10 cellular contexts compared by ENCODE assay signal in the genomic region with DNA sequence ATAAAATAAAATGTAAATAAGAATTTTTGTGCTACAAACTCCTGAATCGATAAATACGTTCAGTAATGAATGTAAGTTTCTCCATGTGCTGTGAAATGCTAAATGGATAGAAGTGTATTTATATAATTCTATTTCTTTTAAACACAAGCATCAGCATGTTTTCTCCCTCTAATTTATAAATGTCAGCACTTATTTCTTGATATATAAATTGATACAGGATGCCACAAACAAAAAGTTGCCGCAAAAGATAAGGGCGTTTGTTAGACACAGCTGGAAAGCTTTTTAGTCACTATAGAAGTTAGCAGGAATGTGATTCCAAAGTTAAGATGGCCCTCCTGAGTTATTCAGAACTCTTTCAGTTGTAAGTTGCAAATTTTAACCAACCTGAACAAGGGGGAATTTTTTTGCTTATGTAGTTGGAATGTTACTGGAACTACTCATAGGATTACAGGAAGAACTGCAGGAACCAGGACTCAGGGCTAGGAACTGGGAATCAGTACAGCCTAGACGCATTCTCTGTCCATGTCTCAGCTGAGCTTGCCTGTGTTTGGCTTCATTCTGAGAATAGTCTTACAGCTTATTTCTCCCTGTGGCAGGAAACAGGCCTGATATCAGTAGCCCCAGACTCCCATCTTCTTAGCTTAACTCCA.
A peak's percentile ranks its signal among the peaks of the same experiment; 100 is the strongest.
DNase-seq lines count a peak whose midpoint lies in the region; ATAC-seq and TF ChIP-seq lines count a peak whose summit lies in the region.
"Had no signal": no experiment of that assay in that cellular context is flagged by ENCODE, and none has a peak within 500 bp of the region (broad histone marks: within the 10 kb centered on the region; RNA-seq: fewer than 3 reads in every experiment).

No MANE protein-coding gene starts in this region.

- DNase-seq in AG09309 (ENCODE audit: low read depth) (peak; percentile 68), SK-N-SH (no peak), fibroblast of the aortic adventitia (ENCODE audit: low read depth) (peak; percentile 97), osteocyte (ENCODE audit: extremely low spot score, unreplicated experiment) (no peak), posterior vena cava (ENCODE audit: low spot score) (no peak)
- no peak for DNase-seq in stimulated activated naive CD4-positive, alpha-beta T cell (lab: John Stamatoyannopoulos, UW)
- DNase-seq: activated T-cell treated with anti-CD3 and anti-CD28 coated beads, Interleukin-2, amount 50 U/mL, for 1 hour; PC-9 had no signal

- no peak for TF ChIP-seq CTCF in AG09309 (IDR thresholded peaks at IDR 0.05; ENCODE audit: control insufficient read depth, insufficient read depth, low read depth, low read length, missing control alignments)
- TF ChIP-seq CTCF in SK-N-SH (IDR thresholded peaks at IDR 0.05): no peak
- no peak for TF ChIP-seq CTCF in fibroblast of the aortic adventitia (IDR thresholded peaks at IDR 0.05; ENCODE audit: insufficient read depth, low read length)
- TF ChIP-seq CTCF in osteocyte (IDR thresholded peaks at IDR 0.05): no peak

- H3K4me1 ChIP-seq in SK-N-SH (ENCODE audit: control insufficient read depth in 1 of 2, insufficient read depth in 2 of 2, low read depth in 1 of 2, low read length in 1 of 2): peaks cover 10 to 31% of the 10 kb centered on the region in 2 experiments

- no peaks in the 10 kb centered on the region for H3K27me3 ChIP-seq in SK-N-SH (ENCODE audit: insufficient read depth)

- CTCF ChIA-PET in SK-N-SH (lab: Yijun Ruan, JAX): interaction anchor here (1.2 to 1.3 kb wide), 2 partner anchors 8 to 11 kb away, joined by 3 to 6 read pairs; no protein-coding TSS in a partner anchor

- intact Hi-C loops in posterior vena cava (cut with DNase I): no loop called here

- no peaks in the 10 kb centered on the region for H3K9me3 Mint-ChIP-seq in osteocyte (ENCODE audit: unreplicated experiment)

- H3K27me3 Mint-ChIP-seq in osteocyte (ENCODE audit: unreplicated experiment): no peaks in the 10 kb centered on the region

- no peaks in the 10 kb centered on the region for H3K36me3 ChIP-seq in SK-N-SH (replicated peaks in 1 of 2; ENCODE audit: control insufficient read depth in 1 of 2, insufficient read depth in 2 of 2, low read length in 1 of 2)

- ATAC-seq in HG02571 (IDR thresholded peaks at IDR 0.05; ENCODE audit: unreplicated experiment): no peak
- no peak for ATAC-seq in GM21381 (IDR thresholded peaks at IDR 0.05; ENCODE audit: unreplicated experiment)

- no peaks in the 10 kb centered on the region for H3K9me2 ChIP-seq in SK-N-SH

- H3K27ac ChIP-seq in SK-N-SH (ENCODE audit: low read depth in 2 of 2, low read length in 1 of 2): peak overlapping the region; percentile 76 to 93

- WGBS in SK-N-SH (ENCODE audit: low lambda C conversion rate): 46% methylated on average over 5 of the region's 5 CpGs

- H3K27ac Mint-ChIP-seq in osteocyte (ENCODE audit: unreplicated experiment): peak overlapping the region; percentile 85

- POLR2A ChIA-PET in SK-N-SH (lab: Yijun Ruan, JAX): no interaction called here

- H3K4me1 Mint-ChIP-seq in osteocyte (ENCODE audit: unreplicated experiment): peaks cover 52% of the 10 kb centered on the region

- no peak overlapping the region for H3K4me3 Mint-ChIP-seq in osteocyte (ENCODE audit: unreplicated experiment)

- peaks cover 23% of the 10 kb centered on the region for H3F3A ChIP-seq in SK-N-SH (replicated peaks; ENCODE audit: insufficient read depth)

- H3K36me3 Mint-ChIP-seq in osteocyte (ENCODE audit: unreplicated experiment): no peaks in the 10 kb centered on the region

- peak in 1 of 2 experiments; percentile 41; a peak in 1 of 4 replicates for TF ChIP-seq EP300 in SK-N-SH (IDR thresholded peaks at IDR 0.05; ENCODE audit: borderline replicate concordance in 1 of 2, low read depth in 1 of 2, low read length in 1 of 2)

- H3K4me3 ChIP-seq in AG09309 (ENCODE audit: control insufficient read depth, low read depth, low read length) (no peak overlapping the region), SK-N-SH (ENCODE audit: low read depth in 2 of 2, low read length in 1 of 2) (no peak overlapping the region; a peak in 1 of 4 replicates), fibroblast of the aortic adventitia (ENCODE audit: low read depth, low read length) (no peak overlapping the region)
- H3K4me3 ChIP-seq: PC-9 had no signal

- peak overlapping the region; percentile 47; the same call in 1 of the 2 replicates for H3K9ac ChIP-seq in SK-N-SH

- TF ChIP-seq RAD21 in SK-N-SH (IDR thresholded peaks at IDR 0.05; ENCODE audit: low read length): no peak

- H3K79me2 ChIP-seq in SK-N-SH (ENCODE audit: insufficient read depth): no peaks in the 10 kb centered on the region

- 0 out of 2 replicates have a peak overlapping the region, but pooled peaks have one; percentile 7 for H2AFZ ChIP-seq in SK-N-SH (ENCODE audit: low read depth)
- H2AFZ ChIP-seq: PC-9 had no signal

- peak overlapping the region; percentile 63 for H3K4me2 ChIP-seq in SK-N-SH

- no peaks in the 10 kb centered on the region for H4K20me1 ChIP-seq in SK-N-SH (ENCODE audit: insufficient read depth)

- no peaks in the 10 kb centered on the region for H3K9me3 ChIP-seq in SK-N-SH

TF ChIP-seq in SK-N-SH, 30 proteins besides CTCF, POLR2A, EP300 and RAD21:
- no peak for TF ChIP-seq GABPA (IDR thresholded peaks at IDR 0.05; ENCODE audit: low read depth)
- TF ChIP-seq SIN3A (IDR thresholded peaks at IDR 0.05; ENCODE audit: borderline replicate concordance, low read depth, low read length): no peak; the same call in 1 of the 2 replicates
- TF ChIP-seq NFIC (IDR thresholded peaks at IDR 0.05; ENCODE audit: borderline replicate concordance): peak; percentile 19; the same call in 1 of the 2 replicates
- TF ChIP-seq JUND (IDR thresholded peaks at IDR 0.05): 0 out of 2 replicates have a peak, but pooled peaks have one; percentile 7
- TF ChIP-seq FOSL2 (IDR thresholded peaks at IDR 0.05; ENCODE audit: borderline replicate concordance, low read depth): peak; percentile 36; the same call in 1 of the 2 replicates
- no peak for TF ChIP-seq NRF1 (IDR thresholded peaks at IDR 0.05; ENCODE audit: low read depth, low read length)
- TF ChIP-seq, protein P1, sequence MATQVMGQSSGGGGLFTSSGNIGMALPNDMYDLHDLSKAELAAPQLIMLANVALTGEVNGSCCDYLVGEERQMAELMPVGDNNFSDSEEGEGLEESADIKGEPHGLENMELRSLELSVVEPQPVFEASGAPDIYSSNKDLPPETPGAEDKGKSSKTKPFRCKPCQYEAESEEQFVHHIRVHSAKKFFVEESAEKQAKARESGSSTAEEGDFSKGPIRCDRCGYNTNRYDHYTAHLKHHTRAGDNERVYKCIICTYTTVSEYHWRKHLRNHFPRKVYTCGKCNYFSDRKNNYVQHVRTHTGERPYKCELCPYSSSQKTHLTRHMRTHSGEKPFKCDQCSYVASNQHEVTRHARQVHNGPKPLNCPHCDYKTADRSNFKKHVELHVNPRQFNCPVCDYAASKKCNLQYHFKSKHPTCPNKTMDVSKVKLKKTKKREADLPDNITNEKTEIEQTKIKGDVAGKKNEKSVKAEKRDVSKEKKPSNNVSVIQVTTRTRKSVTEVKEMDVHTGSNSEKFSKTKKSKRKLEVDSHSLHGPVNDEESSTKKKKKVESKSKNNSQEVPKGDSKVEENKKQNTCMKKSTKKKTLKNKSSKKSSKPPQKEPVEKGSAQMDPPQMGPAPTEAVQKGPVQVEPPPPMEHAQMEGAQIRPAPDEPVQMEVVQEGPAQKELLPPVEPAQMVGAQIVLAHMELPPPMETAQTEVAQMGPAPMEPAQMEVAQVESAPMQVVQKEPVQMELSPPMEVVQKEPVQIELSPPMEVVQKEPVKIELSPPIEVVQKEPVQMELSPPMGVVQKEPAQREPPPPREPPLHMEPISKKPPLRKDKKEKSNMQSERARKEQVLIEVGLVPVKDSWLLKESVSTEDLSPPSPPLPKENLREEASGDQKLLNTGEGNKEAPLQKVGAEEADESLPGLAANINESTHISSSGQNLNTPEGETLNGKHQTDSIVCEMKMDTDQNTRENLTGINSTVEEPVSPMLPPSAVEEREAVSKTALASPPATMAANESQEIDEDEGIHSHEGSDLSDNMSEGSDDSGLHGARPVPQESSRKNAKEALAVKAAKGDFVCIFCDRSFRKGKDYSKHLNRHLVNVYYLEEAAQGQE (IDR thresholded peaks at IDR 0.05; ENCODE audit: low read depth, low read length): 0 out of 2 replicates have a peak, but pooled peaks have one; percentile 18
- TF ChIP-seq FOXM1 (IDR thresholded peaks at IDR 0.05; ENCODE audit: low read depth): no peak
- no peak for TF ChIP-seq SMC3 (IDR thresholded peaks at IDR 0.05; ENCODE audit: low read depth, low read length)
- peak; percentile 15; the same call in 1 of the 2 replicates for TF ChIP-seq YY1 (IDR thresholded peaks at IDR 0.05; ENCODE audit: low read depth)
- TF ChIP-seq RCOR1 (IDR thresholded peaks at IDR 0.05; ENCODE audit: low read length): no peak
- no peak for TF ChIP-seq POLR2AphosphoS5 (IDR thresholded peaks at IDR 0.05; ENCODE audit: low read depth, low read length)
- no peak for TF ChIP-seq RXRA (IDR thresholded peaks at IDR 0.05; ENCODE audit: borderline replicate concordance, low read depth)
- no peak for TF ChIP-seq RFX5 (IDR thresholded peaks at IDR 0.05; ENCODE audit: low read length)
- peak; percentile 54 for TF ChIP-seq TCF12 (IDR thresholded peaks at IDR 0.05)
- TF ChIP-seq CHD2 (IDR thresholded peaks at IDR 0.05; ENCODE audit: low read length, partially characterized antibody): no peak
- TF ChIP-seq ELF1 (IDR thresholded peaks at IDR 0.05): no peak
- TF ChIP-seq, protein P2, sequence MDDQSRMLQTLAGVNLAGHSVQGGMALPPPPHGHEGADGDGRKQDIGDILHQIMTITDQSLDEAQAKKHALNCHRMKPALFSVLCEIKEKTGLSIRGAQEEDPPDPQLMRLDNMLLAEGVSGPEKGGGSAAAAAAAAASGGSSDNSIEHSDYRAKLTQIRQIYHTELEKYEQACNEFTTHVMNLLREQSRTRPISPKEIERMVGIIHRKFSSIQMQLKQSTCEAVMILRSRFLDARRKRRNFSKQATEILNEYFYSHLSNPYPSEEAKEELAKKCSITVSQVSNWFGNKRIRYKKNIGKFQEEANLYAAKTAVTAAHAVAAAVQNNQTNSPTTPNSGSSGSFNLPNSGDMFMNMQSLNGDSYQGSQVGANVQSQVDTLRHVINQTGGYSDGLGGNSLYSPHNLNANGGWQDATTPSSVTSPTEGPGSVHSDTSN (IDR thresholded peaks at IDR 0.05): peak; percentile 15; the same call in 1 of the 2 replicates
- 0 out of 2 replicates have a peak, but pooled peaks have one; percentile 20 for TF ChIP-seq TEAD4 (IDR thresholded peaks at IDR 0.05; ENCODE audit: borderline replicate concordance, insufficient read depth)

Comparison
In these comparisons a context has a peak if more than half of its experiments do, and no peak if none do; other contexts are left out.
1. DNase-seq: peak in AG09309 (single experiment) and fibroblast of the aortic adventitia (single experiment); none in SK-N-SH (single experiment), osteocyte (single experiment), stimulated activated naive CD4-positive, alpha-beta T cell (0 of 6) and posterior vena cava (single experiment).